Comparison of ENCODE assay signal across 9 cellular contexts in genomic region chr1:234927312-234927967, GRCh38.
DNase-seq lines count a peak whose midpoint lies in the region; ATAC-seq, FAIRE-seq and TF ChIP-seq lines count a peak whose summit lies in the region.
"Had no signal": no experiment of that assay in that cellular context is flagged by ENCODE, and none has a peak within 500 bp of the region (broad histone marks: within the 10 kb centered on the region; RNA-seq: fewer than 3 reads in every experiment).

No MANE protein-coding gene starts in this region.

- SMC1A ChIA-PET in GM12878 (lab: Charles Lee; ENCODE audit: uncharacterized antibody, unreplicated experiment) = interaction anchor here (0.8 to 4.1 kb wide), 39 partner anchors 12 to 427 kb away, joined by 3 to 52 read pairs (median 7); no protein-coding TSS in a partner anchor

- no peak for TF ChIP-seq EP300 in GM12878 (IDR thresholded peaks at IDR 0.05; ENCODE audit: borderline replicate concordance in 1 of 2, control insufficient read depth in 1 of 2, low read depth in 2 of 2, low read length in 2 of 2)

- peak; percentile 4 for ATAC-seq in GM18868 (IDR thresholded peaks at IDR 0.05; ENCODE audit: unreplicated experiment)
- ATAC-seq in HG03025 (IDR thresholded peaks at IDR 0.05; ENCODE audit: low FRiP score, unreplicated experiment) = peak; percentile 17
- peak; percentile 41 for ATAC-seq in GM12878
- ATAC-seq: foreskin keratinocyte had no signal

- no peaks in the 10 kb centered on the region for H4K20me1 ChIP-seq in GM12878 (ENCODE audit: control insufficient read depth, insufficient read depth)

- peak overlapping the region; percentile 75 for H3K9ac ChIP-seq in GM12878 (ENCODE audit: control insufficient read depth, insufficient read depth, low read length)

- TF ChIP-seq POLR2A in GM12878 (IDR thresholded peaks at IDR 0.05; ENCODE audit: low read depth, low read length) = no peak; the same call in 1 of the 2 replicates

- peaks cover 2% of the 10 kb centered on the region; the same call in 1 of the 2 replicates for H3K79me2 ChIP-seq in GM12878 (ENCODE audit: control insufficient read depth, insufficient read depth, low read length)

- H2AFZ ChIP-seq in GM12878 (ENCODE audit: control insufficient read depth, low read depth, low read length) = no peak overlapping the region

- no peaks in the 10 kb centered on the region for H3K36me3 ChIP-seq in GM12878 (ENCODE audit: control insufficient read depth in 2 of 2, insufficient read depth in 2 of 2, low read length in 1 of 2)

- H3K4me1 ChIP-seq in GM12878 (ENCODE audit: control insufficient read depth, insufficient read depth, low read length) = peaks cover 58% of the 10 kb centered on the region

- RAD21 ChIA-PET in GM12878 (lab: Charles Lee; ENCODE audit: unreplicated experiment) = interaction anchor here (0.7 to 5.5 kb wide), 26 partner anchors 16 to 432 kb away, joined by 3 to 48 read pairs (median 4); no protein-coding TSS in a partner anchor

- intact Hi-C loops in GM12878 (cut with micrococcal nuclease; ENCODE audit: unreplicated experiment) = loop anchor here (1.0 to 2.0 kb wide), 7 partner anchors 35 to 429 kb away; partner anchors contain the start of gene IRF2BP2

- FAIRE-seq in GM12878 (lab: Jason Lieb, UNC) = no peak

- BruUV-seq in GM12878 (replicated peaks; lab: Mats Ljungman, UMichigan) = no TSS peak

- H3K27ac ChIP-seq in GM12878 (ENCODE audit: control insufficient read depth, insufficient read depth) (peak overlapping the region; percentile 95), skin epidermis (peak overlapping the region in 19 of 21 experiments; percentile 3 to 89 (median 70)), caudate nucleus (ENCODE audit: low read depth, low read length) (no peak overlapping the region)

- no peak for DNase-seq in GM12878 (ENCODE audit: low read depth, low spot score)
- no peak for DNase-seq in foreskin fibroblast
- no peak for DNase-seq in GM03348 (ENCODE audit: low spot score)
- DNase-seq in caudate nucleus (lab: John Stamatoyannopoulos, UW) = no peak
- DNase-seq: NCI-H2081 had no signal

- no peaks in the 10 kb centered on the region for H3K27me3 ChIP-seq in GM12878 (replicated peaks in 1 of 2; ENCODE audit: control insufficient read depth in 2 of 2, insufficient read depth in 2 of 2, low read length in 1 of 2)
- H3K27me3 ChIP-seq: foreskin keratinocyte had no signal

- H3K4me2 ChIP-seq in GM12878 (ENCODE audit: control insufficient read depth, insufficient read depth) = peak overlapping the region; percentile 88

- POLR2A ChIA-PET in GM12878 (lab: Charles Lee) = interaction anchor here (0.5 to 2.4 kb wide), 9 partner anchors 9 to 324 kb away, joined by 3 to 8 read pairs (median 6); no protein-coding TSS in a partner anchor

- CTCF ChIA-PET in GM12878 (lab: Yijun Ruan, JAX) = interaction anchor here (1.0 to 1.5 kb wide), 6 partner anchors 29 to 212 kb away, joined by 3 to 6 read pairs (median 4); no protein-coding TSS in a partner anchor

- H3K4me3 ChIP-seq in GM12878 = peak overlapping the region; percentile 60
- H3K4me3 ChIP-seq in skin epidermis = no peak overlapping the region
- no peak overlapping the region for H3K4me3 ChIP-seq in foreskin fibroblast (ENCODE audit: low read depth in 1 of 2, low read length in 2 of 2)

- no peak for TF ChIP-seq CTCF in GM12878 (IDR thresholded peaks at IDR 0.05 in 2 of 3, conservative IDR thresholded peaks at IDR 0.05 in 1 of 3; ENCODE audit: control insufficient read depth in 2 of 3, extremely low read depth in 1 of 3, insufficient read depth in 1 of 3, low read depth in 3 of 3, low read length in 3 of 3)
- TF ChIP-seq CTCF in foreskin fibroblast (IDR thresholded peaks at IDR 0.05; ENCODE audit: low read depth, low read length) = no peak

- 52% methylated on average over 10 of the region's 10 CpGs for WGBS in GM12878 (ENCODE audit: insufficient coverage, insufficient replicate concordance, low lambda C conversion rate, missing lambda C conversion rate)

- no peaks in the 10 kb centered on the region; the same call in 1 of the 3 replicates for H3K9me3 ChIP-seq in GM12878 (replicated peaks; ENCODE audit: control insufficient read depth, insufficient read depth, low read length)

- in situ Hi-C loops in GM12878 (cut with MboI) = no loop called here

- no peak for TF ChIP-seq RAD21 in GM12878 (IDR thresholded peaks at IDR 0.05; ENCODE audit: insufficient read depth, low read depth, low read length)

TF ChIP-seq in GM12878, 131 proteins besides CTCF, POLR2A, EP300 and RAD21 (continues in another document):
- TF ChIP-seq SREBF2 (IDR thresholded peaks at IDR 0.05; ENCODE audit: low read length) (no peak), HDAC2 (IDR thresholded peaks at IDR 0.05) (no peak), MEF2B (IDR thresholded peaks at IDR 0.05; ENCODE audit: partially characterized antibody, poor library complexity, severe bottlenecking) (peak; percentile 6), CBX3 (IDR thresholded peaks at IDR 0.05; ENCODE audit: borderline replicate concordance, low read depth) (no peak), LARP7 (IDR thresholded peaks at IDR 0.05) (0 out of 2 replicates have a peak, but pooled peaks have one; percentile 39), EGR1 (IDR thresholded peaks at IDR 0.05; ENCODE audit: borderline replicate concordance in 1 of 2, low read depth in 2 of 2, low read length in 2 of 2) (no peak), JUNB (IDR thresholded peaks at IDR 0.05) (no peak), HDGF (IDR thresholded peaks at IDR 0.05) (peak; percentile 96), SMAD1 (IDR thresholded peaks at IDR 0.05; ENCODE audit: low read depth, partially characterized antibody) (no peak), GABPA (IDR thresholded peaks at IDR 0.05; ENCODE audit: low read depth) (no peak), SIX5 (IDR thresholded peaks at IDR 0.05; ENCODE audit: low read depth, low read length, severe bottlenecking) (no peak), MYC (IDR thresholded peaks at IDR 0.05; ENCODE audit: insufficient read depth, insufficient read length, insufficient replicate concordance, low read length, severe bottlenecking) (peak; percentile 5), E2F8 (IDR thresholded peaks at IDR 0.05; ENCODE audit: low read depth, partially characterized antibody) (no peak), JUND (IDR thresholded peaks at IDR 0.05; ENCODE audit: low read depth, low read length) (no peak), PBX3 (IDR thresholded peaks at IDR 0.05; ENCODE audit: insufficient replicate concordance, low read depth, low read length) (no peak), CBX5 (IDR thresholded peaks at IDR 0.05; ENCODE audit: low read depth) (no peak), SP1 (IDR thresholded peaks at IDR 0.05; ENCODE audit: low read depth, low read length) (no peak), FOXK2 (IDR thresholded peaks at IDR 0.05) (no peak), TARDBP (IDR thresholded peaks at IDR 0.05; ENCODE audit: borderline replicate concordance) (0 out of 2 replicates have a peak, but pooled peaks have one; percentile 2), MTA2 (IDR thresholded peaks at IDR 0.05; ENCODE audit: low read depth) (no peak), EZH2 (IDR thresholded peaks at IDR 0.05; ENCODE audit: borderline replicate concordance, control insufficient read depth, low read depth, low read length) (no peak), ZSCAN29 (IDR thresholded peaks at IDR 0.05) (no peak), DPF2 (IDR thresholded peaks at IDR 0.05) (0 out of 2 replicates have a peak, but pooled peaks have one; percentile 58), SUZ12 (IDR thresholded peaks at IDR 0.05; ENCODE audit: unreplicated experiment) (no peak), NBN (IDR thresholded peaks at IDR 0.05) (0 out of 2 replicates have a peak, but pooled peaks have one; percentile 0), PML (IDR thresholded peaks at IDR 0.05; ENCODE audit: low read length) (no peak), EED (IDR thresholded peaks at IDR 0.05; ENCODE audit: low read depth) (no peak), NR2C1 (IDR thresholded peaks at IDR 0.05) (no peak)
